Comparison of ENCODE assay signal across 19 cellular contexts in the genomic region with DNA sequence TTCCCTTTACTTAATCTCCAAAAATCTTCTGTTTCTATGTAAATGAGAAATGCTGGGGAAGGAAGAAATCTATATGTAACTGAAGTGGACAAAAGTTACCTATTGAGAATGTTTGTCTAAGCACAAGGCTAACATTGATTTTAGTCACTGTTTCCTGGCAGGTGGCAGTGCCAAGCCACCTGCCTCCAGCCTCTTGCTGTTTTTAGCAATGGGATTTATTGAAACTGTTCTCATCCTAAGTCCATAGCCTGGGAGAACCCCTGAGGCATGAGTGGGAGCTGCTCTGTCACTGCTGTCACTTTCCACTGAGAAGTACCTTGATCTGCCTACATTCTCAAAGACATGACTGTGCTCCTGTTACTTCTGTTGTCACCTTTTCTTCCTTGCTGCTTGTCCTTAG. TPM values are rescaled to one million over a fixed set of nuclear protein-coding genes. Genes with fewer than 3 reads are reported as not detected.
DNase-seq lines count a peak whose midpoint lies in the region; ATAC-seq and TF ChIP-seq lines count a peak whose summit lies in the region.
"Had no signal": no experiment of that assay in that cellular context is flagged by ENCODE, and none has a peak within 500 bp of the region (broad histone marks: within the 10 kb centered on the region; RNA-seq: fewer than 3 reads in every experiment).

No MANE protein-coding gene starts in this region.

- H3K9me3 ChIP-seq in prostate gland, result no peaks in the 10 kb centered on the region
- H3K9me3 ChIP-seq: lower lobe of right lung, sigmoid colon had no signal

- no peak overlapping the region for H3K4me3 Mint-ChIP-seq in immature natural killer cell
- H3K4me3 Mint-ChIP-seq in natural killer cell treated with Interleukin-12 subunit alpha and Interleukin-12 subunit beta and Interleukin-15 and Interleukin-18, amount 100 ng/mL, for 72 hours, result no peak overlapping the region
- H3K4me3 Mint-ChIP-seq: activated CD4-positive, alpha-beta T cell treated with anti-CD3 and anti-CD28 coated beads for 36 hours; activated CD8-positive, alpha-beta memory T cell treated with anti-CD3 and anti-CD28 coated beads, Interleukin-2, amount 10 ng/mL, durations not matched to agents 7 days and 5 days; activated naive CD8-positive, alpha-beta T cell treated with anti-CD3 and anti-CD28 coated beads, Interleukin-2, amount 10 ng/mL, durations not matched to agents 7 days and 5 days; brain; stimulated activated naive B cell treated with anti-CD40 and anti-IgM and Interleukin-4, amounts not matched to agents 10 μg/mL and 1 μg/mL and 100 μg/mL, for 72 hours had no signal

- ATAC-seq in GM18873 (IDR thresholded peaks at IDR 0.05; ENCODE audit: low FRiP score, unreplicated experiment), result no peak
- no peak for ATAC-seq in natural killer cell treated with Interleukin-12 subunit alpha and Interleukin-12 subunit beta and Interleukin-15 and Interleukin-18, amount 100 ng/mL, for 72 hours
- ATAC-seq: activated CD4-positive, alpha-beta T cell treated with anti-CD3 and anti-CD28 coated beads for 36 hours; activated CD8-positive, alpha-beta memory T cell treated with anti-CD3 and anti-CD28 coated beads, Interleukin-2, amount 10 ng/mL, durations not matched to agents 7 days and 5 days; stimulated activated naive B cell treated with anti-CD40 and anti-IgM and Interleukin-4, amounts not matched to agents 10 μg/mL and 1 μg/mL and 100 μg/mL, for 72 hours had no signal

- H3K27me3 ChIP-seq in prostate gland (replicated peaks; ENCODE audit: insufficient read depth), result no peaks in the 10 kb centered on the region
- H3K27me3 ChIP-seq: sigmoid colon had no signal

- H3K4me1 Mint-ChIP-seq in immature natural killer cell, result no peaks in the 10 kb centered on the region
- H3K4me1 Mint-ChIP-seq in natural killer cell treated with Interleukin-12 subunit alpha and Interleukin-12 subunit beta and Interleukin-15 and Interleukin-18, amount 100 ng/mL, for 72 hours (ENCODE audit: low read depth in 2 of 2), result no peaks in the 10 kb centered on the region
- H3K4me1 Mint-ChIP-seq: activated CD4-positive, alpha-beta T cell treated with anti-CD3 and anti-CD28 coated beads for 36 hours; activated CD8-positive, alpha-beta memory T cell treated with anti-CD3 and anti-CD28 coated beads, Interleukin-2, amount 10 ng/mL, durations not matched to agents 7 days and 5 days; activated naive CD8-positive, alpha-beta T cell treated with anti-CD3 and anti-CD28 coated beads, Interleukin-2, amount 10 ng/mL, durations not matched to agents 7 days and 5 days; brain had no signal

- H3K36me3 Mint-ChIP-seq in immature natural killer cell, result peaks cover 0 to 4% (median 0%) of the 10 kb centered on the region in 3 donors
- no peaks in the 10 kb centered on the region for H3K36me3 Mint-ChIP-seq in natural killer cell treated with Interleukin-12 subunit alpha and Interleukin-12 subunit beta and Interleukin-15 and Interleukin-18, amount 100 ng/mL, for 72 hours
- H3K36me3 Mint-ChIP-seq: activated CD8-positive, alpha-beta memory T cell treated with anti-CD3 and anti-CD28 coated beads, Interleukin-2, amount 10 ng/mL, durations not matched to agents 7 days and 5 days; activated naive CD8-positive, alpha-beta T cell treated with anti-CD3 and anti-CD28 coated beads, Interleukin-2, amount 10 ng/mL, durations not matched to agents 7 days and 5 days; brain had no signal

- peaks cover 0 to 4% (median 2%) of the 10 kb centered on the region in 3 donors for H3K27me3 Mint-ChIP-seq in immature natural killer cell (ENCODE audit: low read depth in 3 of 3)
- no peaks in the 10 kb centered on the region for H3K27me3 Mint-ChIP-seq in natural killer cell treated with Interleukin-12 subunit alpha and Interleukin-12 subunit beta and Interleukin-15 and Interleukin-18, amount 100 ng/mL, for 72 hours
- H3K27me3 Mint-ChIP-seq: activated CD4-positive, alpha-beta T cell treated with anti-CD3 and anti-CD28 coated beads for 36 hours; activated CD8-positive, alpha-beta memory T cell treated with anti-CD3 and anti-CD28 coated beads, Interleukin-2, amount 10 ng/mL, durations not matched to agents 7 days and 5 days; brain; stimulated activated naive B cell treated with anti-CD40 and anti-IgM and Interleukin-4, amounts not matched to agents 10 μg/mL and 1 μg/mL and 100 μg/mL, for 72 hours had no signal

- TF ChIP-seq CTCF in LNCaP clone FGC (IDR thresholded peaks at IDR 0.05; ENCODE audit: control insufficient read depth, extremely low read depth, insufficient read depth) (no peak), prostate gland (IDR thresholded peaks at IDR 0.05) (no peak)

- peak overlapping the region; percentile 68 to 69 for H3K27ac ChIP-seq in prostate gland
- H3K27ac ChIP-seq: lower lobe of right lung, sigmoid colon had no signal

- H3K4me1 ChIP-seq in prostate gland (replicated peaks), result peaks cover 2% of the 10 kb centered on the region
- H3K4me1 ChIP-seq: lower lobe of right lung, sigmoid colon had no signal

- intact Hi-C loops in prostate gland (cut with DNase I), result no loop called here

- H3K36me3 ChIP-seq in prostate gland, result no peaks in the 10 kb centered on the region
- H3K36me3 ChIP-seq: lower lobe of right lung, sigmoid colon had no signal

- no peak for TF ChIP-seq POLR2A in prostate gland (IDR thresholded peaks at IDR 0.05)

- peak overlapping the region; percentile 33 for H3K4me3 ChIP-seq in LNCaP clone FGC (ENCODE audit: low read depth, low read length)
- H3K4me3 ChIP-seq in prostate gland, result no peak overlapping the region
- H3K4me3 ChIP-seq: lower lobe of right lung, sigmoid colon had no signal

- DNase-seq in LNCaP clone FGC (ENCODE audit: low read depth) (peak; percentile 94), NCI-H2107 treated with DMSO at 0.1 percent for 48 hours (lab: John Stamatoyannopoulos, UW; ENCODE audit: unreplicated experiment) (peak; percentile 56), SHP77 treated with DMSO at 0.1 percent for 48 hours (lab: John Stamatoyannopoulos, UW) (peak; percentile 68), prostate gland (ENCODE audit: low spot score) (peak; percentile 68), immature natural killer cell (no peak)
- DNase-seq in natural killer cell treated with Interleukin-12 subunit alpha and Interleukin-12 subunit beta and Interleukin-15 and Interleukin-18, amount 100 ng/mL, for 72 hours (ENCODE audit: low spot score), result no peak
- DNase-seq: activated CD4-positive, alpha-beta T cell treated with anti-CD3 and anti-CD28 coated beads for 36 hours; activated CD8-positive, alpha-beta memory T cell treated with anti-CD3 and anti-CD28 coated beads, Interleukin-2, amount 10 ng/mL, durations not matched to agents 7 days and 5 days; activated naive CD8-positive, alpha-beta T cell treated with anti-CD3 and anti-CD28 coated beads, Interleukin-2, amount 10 ng/mL, durations not matched to agents 7 days and 5 days; AML-193; lower lobe of right lung; occipital lobe; sigmoid colon; stimulated activated naive B cell treated with anti-CD40 and anti-IgM and Interleukin-4, amounts not matched to agents 10 μg/mL and 1 μg/mL and 100 μg/mL, for 72 hours had no signal

- no peaks in the 10 kb centered on the region for H3K9me3 Mint-ChIP-seq in immature natural killer cell
- H3K9me3 Mint-ChIP-seq in natural killer cell treated with Interleukin-12 subunit alpha and Interleukin-12 subunit beta and Interleukin-15 and Interleukin-18, amount 100 ng/mL, for 72 hours, result no peaks in the 10 kb centered on the region
- H3K9me3 Mint-ChIP-seq: activated naive CD8-positive, alpha-beta T cell treated with anti-CD3 and anti-CD28 coated beads, Interleukin-2, amount 10 ng/mL, durations not matched to agents 7 days and 5 days; activated T-helper 2 cell treated with anti-CD3 and anti-CD28 coated beads, Interferon-gamma antibody, Interleukin-2, Interleukin-4, amounts not matched to agents 10 μg/mL and 5 μg/mL and 100 μg/mL, durations not matched to agents 14 hours and 24 hours and 36 hours; brain; stimulated activated naive B cell treated with anti-CD40 and anti-IgM and Interleukin-4, amounts not matched to agents 10 μg/mL and 1 μg/mL and 100 μg/mL, for 72 hours had no signal

- H3K27ac Mint-ChIP-seq in immature natural killer cell, result no peak overlapping the region
- no peak overlapping the region for H3K27ac Mint-ChIP-seq in natural killer cell treated with Interleukin-12 subunit alpha and Interleukin-12 subunit beta and Interleukin-15 and Interleukin-18, amount 100 ng/mL, for 72 hours
- H3K27ac Mint-ChIP-seq: activated CD4-positive, alpha-beta T cell treated with anti-CD3 and anti-CD28 coated beads for 36 hours; activated CD8-positive, alpha-beta memory T cell treated with anti-CD3 and anti-CD28 coated beads, Interleukin-2, amount 10 ng/mL, durations not matched to agents 7 days and 5 days; activated naive CD8-positive, alpha-beta T cell treated with anti-CD3 and anti-CD28 coated beads, Interleukin-2, amount 10 ng/mL, durations not matched to agents 7 days and 5 days; activated T-helper 2 cell treated with anti-CD3 and anti-CD28 coated beads, Interferon-gamma antibody, Interleukin-2, Interleukin-4, amounts not matched to agents 10 μg/mL and 5 μg/mL and 100 μg/mL, durations not matched to agents 14 hours and 24 hours and 36 hours; brain; stimulated activated naive B cell treated with anti-CD40 and anti-IgM and Interleukin-4, amounts not matched to agents 10 μg/mL and 1 μg/mL and 100 μg/mL, for 72 hours had no signal

RNA-seq across cellular contexts. Expression of a gene that starts 14.7 kb away (rescaled TPM):
- total RNA-seq in prostate gland, result 10 to 100 TPM in 1 of 2 donors, 1 to 10 TPM in 1; 2.2 to 25.0 TPM
- polyA plus RNA-seq in immature natural killer cell, result 1 to 10 TPM in 1 of 3 donors, under 1 TPM in 2; 0.21 to 4.1 (median 0.25) TPM
- 10 to 100 TPM in 1 of 2 donors, under 1 TPM in 1; 0.81 to 11.5 TPM for total RNA-seq in natural killer cell treated with Interleukin-12 subunit alpha and Interleukin-12 subunit beta and Interleukin-15 and Interleukin-18, amount 100 ng/mL, for 72 hours
- total RNA-seq: H4 had no signal

RNA-seq across cellular contexts. Expression of a gene that starts 23.7 kb away (rescaled TPM):
- 10 to 100 TPM; 35.9 to 39.3 TPM for total RNA-seq in prostate gland
- polyA plus RNA-seq in immature natural killer cell, result 10 to 100 TPM in 1 of 3 donors, 1 to 10 TPM in 2; 5.9 to 18.0 (median 9.5) TPM
- 10 to 100 TPM; 37.4 to 44.5 TPM for total RNA-seq in natural killer cell treated with Interleukin-12 subunit alpha and Interleukin-12 subunit beta and Interleukin-15 and Interleukin-18, amount 100 ng/mL, for 72 hours

RNA-seq across cellular contexts. Expression of a gene that starts 49.4 kb away (rescaled TPM):
- total RNA-seq in prostate gland, result not detected
- polyA plus RNA-seq in immature natural killer cell, result not detected
- total RNA-seq in natural killer cell treated with Interleukin-12 subunit alpha and Interleukin-12 subunit beta and Interleukin-15 and Interleukin-18, amount 100 ng/mL, for 72 hours, result under 1 TPM in 1 of 2 donors, not detected in 1; 0.21 TPM
- total RNA-seq: activated CD4-positive, alpha-beta T cell treated with anti-CD3 and anti-CD28 coated beads for 36 hours; activated CD8-positive, alpha-beta memory T cell treated with anti-CD3 and anti-CD28 coated beads, Interleukin-2, amount 10 ng/mL, durations not matched to agents 7 days and 5 days; activated naive CD8-positive, alpha-beta T cell treated with anti-CD3 and anti-CD28 coated beads, Interleukin-2, amount 10 ng/mL, durations not matched to agents 7 days and 5 days; activated T-helper 2 cell treated with anti-CD3 and anti-CD28 coated beads, Interferon-gamma antibody, Interleukin-2, Interleukin-4, amounts not matched to agents 10 μg/mL and 5 μg/mL and 100 μg/mL, durations not matched to agents 14 hours and 24 hours and 36 hours; H4; lower lobe of right lung; myocyte; occipital lobe had no signal
- polyA plus RNA-seq: sigmoid colon had no signal

RNA-seq across cellular contexts. Expression of a gene that starts 59.0 kb away (rescaled TPM):
- total RNA-seq in prostate gland, result not detected
- not detected for polyA plus RNA-seq in immature natural killer cell
- total RNA-seq in natural killer cell treated with Interleukin-12 subunit alpha and Interleukin-12 subunit beta and Interleukin-15 and Interleukin-18, amount 100 ng/mL, for 72 hours, result not detected
- total RNA-seq: activated CD8-positive, alpha-beta memory T cell treated with anti-CD3 and anti-CD28 coated beads, Interleukin-2, amount 10 ng/mL, durations not matched to agents 7 days and 5 days; activated naive CD8-positive, alpha-beta T cell treated with anti-CD3 and anti-CD28 coated beads, Interleukin-2, amount 10 ng/mL, durations not matched to agents 7 days and 5 days; activated T-helper 2 cell treated with anti-CD3 and anti-CD28 coated beads, Interferon-gamma antibody, Interleukin-2, Interleukin-4, amounts not matched to agents 10 μg/mL and 5 μg/mL and 100 μg/mL, durations not matched to agents 14 hours and 24 hours and 36 hours; H4; lower lobe of right lung; myocyte; occipital lobe; sigmoid colon had no signal
- polyA plus RNA-seq: sigmoid colon had no signal

Comparison
In these comparisons a context has a peak if more than half of its experiments do, and no peak if none do; other contexts are left out.
1. DNase-seq: peak in LNCaP clone FGC (single experiment), NCI-H2107 treated with DMSO at 0.1 percent for 48 hours (single experiment), SHP77 treated with DMSO at 0.1 percent for 48 hours (single experiment) and prostate gland (single experiment); none in immature natural killer cell (0 of 3) and natural killer cell treated with Interleukin-12 subunit alpha and Interleukin-12 subunit beta and Interleukin-15 and Interleukin-18, amount 100 ng/mL, for 72 hours (single experiment).